10 cellular contexts compared by ENCODE assay signal in genomic region chr1:27356628-27357280, GRCh38. TPM values are rescaled to one million over a fixed set of nuclear protein-coding genes. Genes with fewer than 3 reads are reported as not detected.
DNase-seq lines count a peak whose midpoint lies in the region; ATAC-seq and FAIRE-seq lines count a peak whose summit lies in the region.
"Had no signal": no experiment of that assay in that cellular context is flagged by ENCODE, and none has a peak within 500 bp of the region (broad histone marks: within the 10 kb centered on the region; RNA-seq: fewer than 3 reads in every experiment).

No MANE protein-coding gene starts in this region.

- no peak for FAIRE-seq in HTR-8/SVneo (lab: Jason Lieb, UNC)

- no peaks in the 10 kb centered on the region for H3K9me3 Mint-ChIP-seq in activated T-cell treated with anti-CD3 and anti-CD28 coated beads, Interleukin-2, amount 50 U/mL, for 4 hours

- peaks cover 43% of the 10 kb centered on the region for H3K4me1 Mint-ChIP-seq in activated T-cell treated with anti-CD3 and anti-CD28 coated beads, Interleukin-2, amount 50 U/mL, for 4 hours (ENCODE audit: low read depth)

- peak; percentile 43 to 58 for ATAC-seq in activated T-cell treated with anti-CD3 and anti-CD28 coated beads, Interleukin-2, amount 50 U/mL, for 4 hours
- ATAC-seq in left colon (peak; percentile 90), HG03135 (IDR thresholded peaks at IDR 0.05; ENCODE audit: unreplicated experiment) (no peak)

- peak overlapping the region; percentile 53 for H3K4me3 ChIP-seq in thymus (ENCODE audit: low read length)
- H3K4me3 ChIP-seq: cardiac muscle cell had no signal

- peaks cover 2% of the 10 kb centered on the region for H3K27me3 Mint-ChIP-seq in activated T-cell treated with anti-CD3 and anti-CD28 coated beads, Interleukin-2, amount 50 U/mL, for 4 hours (ENCODE audit: low read depth)

- peaks cover 12% of the 10 kb centered on the region for H3K4me1 ChIP-seq in thymus (ENCODE audit: control insufficient read depth, insufficient read depth, low read length)

- DNase-seq in activated CD4-positive, alpha-beta T cell treated with anti-CD3 and anti-CD28 coated beads for 48 hours: peak; percentile 69
- no peak for DNase-seq in activated CD4-positive, alpha-beta T cell treated with anti-CD3 and anti-CD28 coated beads, Interleukin-2, amount 50 U/mL, for 4 hours
- no peak for DNase-seq in activated T-cell treated with anti-CD3 and anti-CD28 coated beads, Interleukin-2, amount 50 U/mL, for 4 hours
- peak; percentile 89 to 91 for DNase-seq in left colon
- no peak for DNase-seq in HTR-8/SVneo (ENCODE audit: insufficient read length, low spot score)
- DNase-seq in glomerular visceral epithelial cell (ENCODE audit: extremely low spot score): no peak

- 80% methylated on average over 37 of the region's 37 CpGs for WGBS in thymus

- intact Hi-C loops in left colon (cut with DNase I, micrococcal nuclease): no loop called here

- peaks cover 2% of the 10 kb centered on the region for H3K27me3 ChIP-seq in thymus (ENCODE audit: control insufficient read depth, insufficient read depth)
- H3K27me3 ChIP-seq: tibial nerve had no signal

- peaks cover under 1% of the 10 kb centered on the region for H3K36me3 Mint-ChIP-seq in activated T-cell treated with anti-CD3 and anti-CD28 coated beads, Interleukin-2, amount 50 U/mL, for 4 hours (ENCODE audit: insufficient read depth)

- peak overlapping the region; percentile 69 for H3K4me3 Mint-ChIP-seq in activated T-cell treated with anti-CD3 and anti-CD28 coated beads, Interleukin-2, amount 50 U/mL, for 4 hours

- H3K9me3 ChIP-seq in thymus (ENCODE audit: control insufficient read depth): no peaks in the 10 kb centered on the region
- H3K9me3 ChIP-seq: tibial nerve had no signal

- peak overlapping the region; percentile 46 for H3K27ac ChIP-seq in thymus (ENCODE audit: low read depth)
- H3K27ac ChIP-seq: cardiac muscle cell had no signal

- H3K36me3 ChIP-seq in thymus (ENCODE audit: control insufficient read depth, insufficient read depth): peaks cover 9% of the 10 kb centered on the region
- H3K36me3 ChIP-seq: cardiac muscle cell had no signal

RNA-seq across cellular contexts. Expression of gene MAP3K6, which starts 10.0 kb away (rescaled TPM):
- total RNA-seq in activated T-cell treated with anti-CD3 and anti-CD28 coated beads, Interleukin-2, amount 50 U/mL, for 4 hours: 1 to 10 TPM; 3.1 to 4.8 (median 3.5) TPM
- total RNA-seq in left colon: 10 to 100 TPM; 14.6 to 34.9 TPM
- 45.0 TPM for polyA plus RNA-seq in thymus

RNA-seq across cellular contexts. Expression of gene SYTL1, which starts 14.9 kb away (rescaled TPM):
- 1 to 10 TPM; 5.9 to 6.8 (median 6.3) TPM for total RNA-seq in activated T-cell treated with anti-CD3 and anti-CD28 coated beads, Interleukin-2, amount 50 U/mL, for 4 hours
- 10 to 100 TPM; 12.9 to 15.2 TPM for total RNA-seq in left colon
- polyA plus RNA-seq in thymus: 167 TPM

RNA-seq across cellular contexts. Expression of gene FCN3, which starts 17.9 kb away (rescaled TPM):
- under 1 TPM in 2 of 3 donors, not detected in 1; 0.33 to 0.34 TPM for total RNA-seq in activated T-cell treated with anti-CD3 and anti-CD28 coated beads, Interleukin-2, amount 50 U/mL, for 4 hours
- under 1 TPM; 0.45 to 0.76 TPM for total RNA-seq in left colon
- polyA plus RNA-seq in thymus: 10.7 TPM

RNA-seq across cellular contexts. Expression of gene CD164L2, which starts 26.4 kb away (rescaled TPM):
- total RNA-seq in activated T-cell treated with anti-CD3 and anti-CD28 coated beads, Interleukin-2, amount 50 U/mL, for 4 hours: not detected
- total RNA-seq in left colon: 1 to 10 TPM in 1 of 2 donors, under 1 TPM in 1; 0.47 to 2.0 TPM
- polyA plus RNA-seq in thymus: 2.4 TPM
- total RNA-seq: tibial nerve had no signal

RNA-seq across cellular contexts. Expression of gene TMEM222, which starts 34.8 kb away (rescaled TPM):
- total RNA-seq in activated T-cell treated with anti-CD3 and anti-CD28 coated beads, Interleukin-2, amount 50 U/mL, for 4 hours: 10 to 100 TPM; 51.0 to 55.1 (median 51.7) TPM
- total RNA-seq in left colon: 10 to 100 TPM; 29.2 to 30.2 TPM
- 35.5 TPM for polyA plus RNA-seq in thymus

Comparison
In these comparisons a context has a peak if more than half of its experiments do, and no peak if none do; other contexts are left out.
1. DNase-seq: peak in activated CD4-positive, alpha-beta T cell treated with anti-CD3 and anti-CD28 coated beads for 48 hours (single experiment) and left colon (2 of 2); none in activated CD4-positive, alpha-beta T cell treated with anti-CD3 and anti-CD28 coated beads, Interleukin-2, amount 50 U/mL, for 4 hours (0 of 2), activated T-cell treated with anti-CD3 and anti-CD28 coated beads, Interleukin-2, amount 50 U/mL, for 4 hours (single experiment), HTR-8/SVneo (single experiment) and glomerular visceral epithelial cell (single experiment).